20 cellular contexts compared by ENCODE assay signal in the genomic region with DNA sequence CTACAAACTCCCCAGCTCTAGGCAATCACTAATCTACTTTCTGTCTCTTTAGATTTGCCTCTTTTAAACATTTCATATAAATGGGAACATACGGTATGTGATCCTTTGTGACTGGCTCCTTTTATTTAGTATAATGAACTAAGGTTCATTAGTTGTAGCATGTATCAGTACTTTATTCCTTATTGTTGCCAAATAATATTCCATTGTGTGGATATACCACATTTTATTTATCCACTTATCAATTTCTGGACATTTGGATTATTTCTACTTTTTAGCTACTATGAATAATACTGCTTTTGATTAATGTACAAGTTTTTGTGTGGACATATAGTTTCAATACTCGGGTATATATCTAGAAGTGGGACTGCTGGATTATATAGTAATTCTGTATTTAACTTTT. TPM values are rescaled to one million over a fixed set of nuclear protein-coding genes. Genes with fewer than 3 reads are reported as not detected.
A peak's percentile ranks its signal among the peaks of the same experiment; 100 is the strongest.
DNase-seq lines count a peak whose midpoint lies in the region; ATAC-seq and TF ChIP-seq lines count a peak whose summit lies in the region.
"Had no signal": no experiment of that assay in that cellular context is flagged by ENCODE, and none has a peak within 500 bp of the region (broad histone marks: within the 10 kb centered on the region; RNA-seq: fewer than 3 reads in every experiment).

No MANE protein-coding gene starts in this region.

- H3K36me3 Mint-ChIP-seq in activated T-cell treated with anti-CD3 and anti-CD28 coated beads, Interleukin-2, amount 50 U/mL, for 72 hours (ENCODE audit: insufficient read depth in 2 of 2) = peaks cover 4 to 11% of the 10 kb centered on the region in 2 donors
- H3K36me3 Mint-ChIP-seq in activated T-cell treated with anti-CD3 and anti-CD28 coated beads, Interleukin-2, amount 50 U/mL, for 24 hours (ENCODE audit: low read depth) = peaks cover 22% of the 10 kb centered on the region
- H3K36me3 Mint-ChIP-seq in CD8-positive, alpha-beta T cell = peaks cover 27% of the 10 kb centered on the region
- peaks cover 28% of the 10 kb centered on the region for H3K36me3 Mint-ChIP-seq in endodermal cell (ENCODE audit: low read depth)
- H3K36me3 Mint-ChIP-seq in T-cell = peaks cover 16% of the 10 kb centered on the region

- H3K4me2 ChIP-seq in Loucy (ENCODE audit: low read depth, low read length, poor library complexity, severe bottlenecking) = peak overlapping the region; percentile 32
- H3K4me2 ChIP-seq: BLaER1 had no signal

- no peaks in the 10 kb centered on the region for H3K9me2 ChIP-seq in Loucy (replicated peaks; ENCODE audit: low read depth, low read length)

- peaks cover 5% of the 10 kb centered on the region for H3K4me1 ChIP-seq in CD8-positive, alpha-beta T cell (ENCODE audit: insufficient read depth, low read length)
- H3K4me1 ChIP-seq in Loucy (ENCODE audit: insufficient read depth, low read length, poor library complexity, severe bottlenecking) (peaks cover 13% of the 10 kb centered on the region), endodermal cell (ENCODE audit: control insufficient read depth, insufficient read depth, low read length) (no peaks in the 10 kb centered on the region), right atrium auricular region (no peaks in the 10 kb centered on the region), HAP-1 (no peaks in the 10 kb centered on the region; the same call in 1 of the 2 replicates)
- H3K4me1 ChIP-seq: BE2C had no signal

- no peaks in the 10 kb centered on the region for H3K27me3 ChIP-seq in CD8-positive, alpha-beta T cell (ENCODE audit: insufficient read depth, low read length)
- no peaks in the 10 kb centered on the region for H3K27me3 ChIP-seq in Loucy (ENCODE audit: insufficient read depth, low read length, poor library complexity, severe bottlenecking)
- H3K27me3 ChIP-seq in endodermal cell (ENCODE audit: control insufficient read depth, insufficient read depth, low read length, poor library complexity, severe bottlenecking) = no peaks in the 10 kb centered on the region
- H3K27me3 ChIP-seq in right atrium auricular region = no peaks in the 10 kb centered on the region
- no peaks in the 10 kb centered on the region for H3K27me3 ChIP-seq in HAP-1 (ENCODE audit: low read depth)
- H3K27me3 ChIP-seq: BE2C, BLaER1 had no signal

- H3F3A ChIP-seq in Loucy (ENCODE audit: low read depth) = no peaks in the 10 kb centered on the region

- peak overlapping the region; percentile 81 for H3K27ac Mint-ChIP-seq in activated T-cell treated with anti-CD3 and anti-CD28 coated beads, Interleukin-2, amount 50 U/mL, for 72 hours
- H3K27ac Mint-ChIP-seq in activated T-cell treated with anti-CD3 and anti-CD28 coated beads, Interleukin-2, amount 50 U/mL, for 24 hours = no peak overlapping the region
- H3K27ac Mint-ChIP-seq in CD8-positive, alpha-beta T cell = peak overlapping the region; percentile 15
- H3K27ac Mint-ChIP-seq in endodermal cell (peak overlapping the region; percentile 17), T-cell (no peak overlapping the region)
- H3K27ac Mint-ChIP-seq: CD4-positive, alpha-beta memory T cell had no signal

- POLR2A ChIA-PET in CD8-positive, alpha-beta T cell (lab: Charles Lee) = interaction anchor here (0.5 to 1.2 kb wide), 2 partner anchors 9 to 20 kb away, joined by 3 to 4 read pairs; no protein-coding TSS in a partner anchor
- POLR2A ChIA-PET in T-cell (lab: Charles Lee) = interaction anchor here in 1 of 2 donors (0.5 kb wide), 1 partner anchor 15 kb away, joined by 4 read pairs; no protein-coding TSS in a partner anchor

- H3K4me3 ChIP-seq in CD8-positive, alpha-beta T cell (ENCODE audit: low read depth, low read length) = no peak overlapping the region
- no peak overlapping the region for H3K4me3 ChIP-seq in Loucy (ENCODE audit: low read length, poor library complexity, severe bottlenecking)
- no peak overlapping the region for H3K4me3 ChIP-seq in endodermal cell (ENCODE audit: low read length)
- H3K4me3 ChIP-seq in right atrium auricular region = no peak overlapping the region
- H3K4me3 ChIP-seq in HAP-1 = no peak overlapping the region
- H3K4me3 ChIP-seq: BLaER1 had no signal

- in situ Hi-C loops in HAP-1 (cut with MboI; ENCODE audit: low sequenced_read_pairs) = no loop called here

- peaks cover 22% of the 10 kb centered on the region for H3K4me1 Mint-ChIP-seq in activated T-cell treated with anti-CD3 and anti-CD28 coated beads, Interleukin-2, amount 50 U/mL, for 72 hours (ENCODE audit: low read depth)
- peaks cover 27% of the 10 kb centered on the region for H3K4me1 Mint-ChIP-seq in activated T-cell treated with anti-CD3 and anti-CD28 coated beads, Interleukin-2, amount 50 U/mL, for 24 hours (ENCODE audit: low read depth)
- H3K4me1 Mint-ChIP-seq in CD8-positive, alpha-beta T cell (ENCODE audit: low read depth) = peaks cover 37% of the 10 kb centered on the region
- H3K4me1 Mint-ChIP-seq in endodermal cell (no peaks in the 10 kb centered on the region), T-cell (peaks cover 27 to 38% (median 35%) of the 10 kb centered on the region in 3 donors)

- no peaks in the 10 kb centered on the region for H3K27me3 Mint-ChIP-seq in activated T-cell treated with anti-CD3 and anti-CD28 coated beads, Interleukin-2, amount 50 U/mL, for 72 hours (ENCODE audit: low read depth)
- no peaks in the 10 kb centered on the region for H3K27me3 Mint-ChIP-seq in activated T-cell treated with anti-CD3 and anti-CD28 coated beads, Interleukin-2, amount 50 U/mL, for 24 hours
- no peaks in the 10 kb centered on the region for H3K27me3 Mint-ChIP-seq in CD8-positive, alpha-beta T cell (ENCODE audit: low read depth)
- H3K27me3 Mint-ChIP-seq in endodermal cell (ENCODE audit: insufficient read depth) (no peaks in the 10 kb centered on the region), T-cell (no peaks in the 10 kb centered on the region)
- H3K27me3 Mint-ChIP-seq: CD4-positive, alpha-beta memory T cell; CD4-positive, CD25-positive, alpha-beta regulatory T cell had no signal

- H3K9me3 Mint-ChIP-seq in activated T-cell treated with anti-CD3 and anti-CD28 coated beads, Interleukin-2, amount 50 U/mL, for 72 hours = no peaks in the 10 kb centered on the region
- H3K9me3 Mint-ChIP-seq in activated T-cell treated with anti-CD3 and anti-CD28 coated beads, Interleukin-2, amount 50 U/mL, for 24 hours = no peaks in the 10 kb centered on the region
- H3K9me3 Mint-ChIP-seq in CD8-positive, alpha-beta T cell = no peaks in the 10 kb centered on the region
- H3K9me3 Mint-ChIP-seq in endodermal cell = no peaks in the 10 kb centered on the region
- no peaks in the 10 kb centered on the region for H3K9me3 Mint-ChIP-seq in T-cell
- H3K9me3 Mint-ChIP-seq: CD14-positive monocyte had no signal

- no peaks in the 10 kb centered on the region for H3K9me3 ChIP-seq in CD8-positive, alpha-beta T cell (ENCODE audit: low read length)
- H3K9me3 ChIP-seq in Loucy (ENCODE audit: insufficient read depth, low read depth, low read length) = no peaks in the 10 kb centered on the region
- no peaks in the 10 kb centered on the region for H3K9me3 ChIP-seq in endodermal cell (ENCODE audit: control insufficient read depth, low read length)
- no peaks in the 10 kb centered on the region for H3K9me3 ChIP-seq in right atrium auricular region
- H3K9me3 ChIP-seq in HAP-1 = no peaks in the 10 kb centered on the region
- H3K9me3 ChIP-seq: BE2C, Caco-2 had no signal

- CTCF ChIA-PET in CD8-positive, alpha-beta T cell (lab: Charles Lee) = no interaction called here
- CTCF ChIA-PET in T-cell (lab: Charles Lee) = no interaction called here

- H3K27ac ChIP-seq in CD8-positive, alpha-beta T cell (ENCODE audit: low read depth, low read length) = no peak overlapping the region
- H3K27ac ChIP-seq in endodermal cell (ENCODE audit: low read depth, low read length) (no peak overlapping the region), right atrium auricular region (no peak overlapping the region)
- H3K27ac ChIP-seq: BLaER1 had no signal

- H3K79me2 ChIP-seq in Loucy (ENCODE audit: insufficient read depth, low read length) = peaks cover 57% of the 10 kb centered on the region

- H3K36me3 ChIP-seq in CD8-positive, alpha-beta T cell (ENCODE audit: insufficient read depth, low read length) = no peaks in the 10 kb centered on the region
- H3K36me3 ChIP-seq in Loucy (ENCODE audit: insufficient read depth, low read length) (no peaks in the 10 kb centered on the region), endodermal cell (ENCODE audit: control insufficient read depth, insufficient read depth, low read length) (peaks cover 17% of the 10 kb centered on the region), right atrium auricular region (no peaks in the 10 kb centered on the region), HAP-1 (replicated peaks) (no peaks in the 10 kb centered on the region)
- H3K36me3 ChIP-seq: BE2C had no signal

- WGBS in endodermal cell (ENCODE audit: insufficient coverage in 1 of 2, insufficient read length in 1 of 2), 2 experiments = 93% methylated on average over 1 of the region's 2 CpGs; no CpG with 5 or more reads in 1 of the 2 experiments

- intact Hi-C loops in CD8-positive, alpha-beta T cell (cut with DNase I, micrococcal nuclease) = no loop called here

- H4K20me1 ChIP-seq in Loucy (ENCODE audit: insufficient read depth, low read length, poor library complexity, severe bottlenecking) = no peaks in the 10 kb centered on the region

- no peak overlapping the region for H2AFZ ChIP-seq in Loucy (ENCODE audit: low read length)

- no peak for TF ChIP-seq CTCF in CD8-positive, alpha-beta T cell (IDR thresholded peaks at IDR 0.05)
- no peak for TF ChIP-seq CTCF in Loucy (conservative IDR thresholded peaks at IDR 0.05; ENCODE audit: low read length)
- TF ChIP-seq CTCF in endodermal cell (conservative IDR thresholded peaks at IDR 0.05) = no peak
- no peak for TF ChIP-seq CTCF in right atrium auricular region (IDR thresholded peaks at IDR 0.05)

- no peak for DNase-seq in activated T-cell treated with anti-CD3 and anti-CD28 coated beads, Interleukin-2, amount 50 U/mL, for 72 hours
- DNase-seq in activated T-cell treated with anti-CD3 and anti-CD28 coated beads, Interleukin-2, amount 50 U/mL, for 24 hours = no peak
- DNase-seq in CD8-positive, alpha-beta T cell = no peak
- DNase-seq in endodermal cell = no peak
- no peak for DNase-seq in T-cell
- DNase-seq in right atrium auricular region (ENCODE audit: low spot score) = no peak
- DNase-seq in HAP-1 (ENCODE audit: low spot score in 2 of 2) = no peak
- DNase-seq: 8988T; ACHN; BE2C; C1 segment of cervical spinal cord; Calu3; CD4-positive, alpha-beta memory T cell; CD4-positive, CD25-positive, alpha-beta regulatory T cell; DMS79 treated with DMSO at 0.1 percent for 48 hours; GF-D8 had no signal

- no peak overlapping the region for H3K4me3 Mint-ChIP-seq in activated T-cell treated with anti-CD3 and anti-CD28 coated beads, Interleukin-2, amount 50 U/mL, for 72 hours
- H3K4me3 Mint-ChIP-seq in activated T-cell treated with anti-CD3 and anti-CD28 coated beads, Interleukin-2, amount 50 U/mL, for 24 hours = no peak overlapping the region
- no peak overlapping the region for H3K4me3 Mint-ChIP-seq in CD8-positive, alpha-beta T cell
- H3K4me3 Mint-ChIP-seq in endodermal cell (no peak overlapping the region), T-cell (no peak overlapping the region)
- H3K4me3 Mint-ChIP-seq: CD14-positive monocyte; CD4-positive, alpha-beta memory T cell; CD4-positive, CD25-positive, alpha-beta regulatory T cell had no signal

- H3K9ac ChIP-seq in Loucy (ENCODE audit: low read depth, low read length, poor library complexity, severe bottlenecking) (no peak overlapping the region), endodermal cell (ENCODE audit: extremely low read depth, low read length, poor library complexity, severe bottlenecking) (no peak overlapping the region)
- H3K9ac ChIP-seq: BLaER1 had no signal

- no peak for ATAC-seq in activated T-cell treated with anti-CD3 and anti-CD28 coated beads, Interleukin-2, amount 50 U/mL, for 72 hours (replicated peaks in 1 of 2)
- ATAC-seq in CD8-positive, alpha-beta T cell = no peak
- no peak for ATAC-seq in T-cell (replicated peaks in 1 of 4)

RNA-seq across cellular contexts. Expression of gene DDX19B, which starts 7.9 kb away (rescaled TPM):
- total RNA-seq in activated T-cell treated with anti-CD3 and anti-CD28 coated beads, Interleukin-2, amount 50 U/mL, for 72 hours = 10 to 100 TPM; 52.6 to 61.0 TPM
- total RNA-seq in CD8-positive, alpha-beta T cell = 10 to 100 TPM; 30.5 to 33.1 TPM
- 10 to 100 TPM; 39.2 to 43.5 TPM for total RNA-seq in endodermal cell
- 46.2 TPM for polyA plus RNA-seq in endodermal cell (2013, experiment 1 of 2)
- polyA plus RNA-seq in endodermal cell (2013, experiment 2 of 2) = 46.4 TPM
- total RNA-seq in T-cell = 10 to 100 TPM; 26.4 to 37.4 (median 33.2) TPM
- 10 to 100 TPM; 20.8 to 21.6 TPM for total RNA-seq in right atrium auricular region

RNA-seq across cellular contexts. Expression of gene AARS1, which starts 17.6 kb away (rescaled TPM):
- total RNA-seq in activated T-cell treated with anti-CD3 and anti-CD28 coated beads, Interleukin-2, amount 50 U/mL, for 72 hours = 100 to 1,000 TPM; 273 to 308 TPM
- 10 to 100 TPM; 10.1 to 10.6 TPM for total RNA-seq in CD8-positive, alpha-beta T cell
- total RNA-seq in endodermal cell (100 to 1,000 TPM; 132 to 143 TPM), T-cell (100 to 1,000 TPM in 3 of 5 donors, 10 to 100 TPM in 2; 23.6 to 131 (median 117) TPM), right atrium auricular region (10 to 100 TPM; 54.0 to 56.8 TPM)
- polyA plus RNA-seq in endodermal cell (2013, experiment 1 of 2) = 105 TPM
- polyA plus RNA-seq in endodermal cell (2013, experiment 2 of 2) = 82.2 TPM

RNA-seq across cellular contexts. Expression of gene DDX19A, which starts 39.8 kb away (rescaled TPM):
- 10 to 100 TPM; 37.1 to 46.8 TPM for total RNA-seq in activated T-cell treated with anti-CD3 and anti-CD28 coated beads, Interleukin-2, amount 50 U/mL, for 72 hours
- total RNA-seq in CD8-positive, alpha-beta T cell = 10 to 100 TPM; 54.0 to 62.3 TPM
- total RNA-seq in endodermal cell (10 to 100 TPM; 45.7 to 46.1 TPM), T-cell (10 to 100 TPM; 41.8 to 56.4 (median 49.4) TPM), right atrium auricular region (10 to 100 TPM; 23.3 to 24.9 TPM)
- polyA plus RNA-seq in endodermal cell (2013, experiment 1 of 2) = 43.6 TPM
- polyA plus RNA-seq in endodermal cell (2013, experiment 2 of 2) = 40.0 TPM

RNA-seq across cellular contexts. Expression of gene EXOSC6, which starts 55.1 kb away (rescaled TPM):
- 10 to 100 TPM; 26.3 to 28.2 TPM for total RNA-seq in activated T-cell treated with anti-CD3 and anti-CD28 coated beads, Interleukin-2, amount 50 U/mL, for 72 hours
- total RNA-seq in CD8-positive, alpha-beta T cell = 10 to 100 TPM; 40.6 to 43.6 TPM
- total RNA-seq in endodermal cell (10 to 100 TPM; 31.1 to 33.6 TPM), T-cell (10 to 100 TPM; 32.0 to 35.7 (median 35.4) TPM), right atrium auricular region (10 to 100 TPM; 11.2 to 15.2 TPM)
- polyA plus RNA-seq in endodermal cell (2013, experiment 1 of 2) = 18.8 TPM
- 17.6 TPM for polyA plus RNA-seq in endodermal cell (2013, experiment 2 of 2)

Comparison
In these comparisons a context has a peak if more than half of its experiments do, and no peak if none do; other contexts are left out.
1. H3K27ac Mint-ChIP-seq: peak in activated T-cell treated with anti-CD3 and anti-CD28 coated beads, Interleukin-2, amount 50 U/mL, for 72 hours (single experiment), CD8-positive, alpha-beta T cell (single experiment) and endodermal cell (single experiment); none in activated T-cell treated with anti-CD3 and anti-CD28 coated beads, Interleukin-2, amount 50 U/mL, for 24 hours (single experiment) and T-cell (0 of 2).